ENCODE assay signal across 29 cellular contexts in the genomic region with DNA sequence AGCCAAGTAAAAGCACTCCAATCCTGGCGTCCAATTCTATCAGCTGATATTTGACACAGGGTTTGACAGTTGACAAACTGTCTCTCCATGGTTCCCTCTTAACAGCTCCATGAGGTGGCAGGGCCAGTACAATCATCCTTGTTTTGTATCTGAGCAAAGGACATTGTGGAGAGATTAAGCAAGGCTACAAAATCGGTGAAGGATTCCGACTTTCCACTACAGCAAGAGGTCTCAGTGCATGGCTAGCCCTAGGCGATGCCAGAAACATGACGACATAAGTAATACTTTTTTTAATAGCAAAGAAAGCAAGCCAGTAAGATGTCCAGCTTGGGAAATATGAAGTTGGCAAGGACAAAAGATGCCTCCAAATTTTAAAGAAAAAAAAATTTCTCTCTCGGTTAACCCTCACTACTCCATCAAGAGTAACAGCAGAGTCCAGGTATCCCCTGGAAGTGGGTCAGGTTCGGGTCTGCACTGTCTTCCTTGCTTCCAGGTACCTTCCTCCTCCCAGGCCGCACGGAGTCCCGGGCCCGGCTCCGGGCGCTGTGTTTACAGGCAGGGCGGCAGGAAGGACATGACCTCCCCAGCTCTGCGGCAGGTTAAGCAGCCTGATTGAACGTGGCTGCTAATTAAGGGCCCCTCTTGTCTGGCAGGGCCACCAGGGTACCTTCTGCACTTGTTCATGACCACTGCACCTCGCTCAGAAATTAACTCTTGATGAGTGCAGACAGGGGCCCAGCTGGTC.
"Had no signal": no experiment of that assay in that cellular context is flagged by ENCODE, and none has a peak within 500 bp of the region (broad histone marks: within the 10 kb centered on the region; RNA-seq: fewer than 3 reads in every experiment).

No MANE protein-coding gene starts in this region.

- H3K27me3 Mint-ChIP-seq: activated CD8-positive, alpha-beta memory T cell treated with anti-CD3 and anti-CD28 coated beads, Interleukin-2, amount 10 ng/mL, durations not matched to agents 7 days and 5 days; activated naive CD4-positive, alpha-beta T cell treated with anti-CD3 and anti-CD28 coated beads, Interleukin-2, amount 10 ng/mL, durations not matched to agents 7 days and 5 days; activated naive CD8-positive, alpha-beta T cell treated with anti-CD3 and anti-CD28 coated beads, Interleukin-2, amount 10 ng/mL, durations not matched to agents 7 days and 5 days; effector memory CD8-positive, alpha-beta T cell; naive B cell had no signal

- H3K36me3 Mint-ChIP-seq: activated naive CD4-positive, alpha-beta T cell treated with anti-CD3 and anti-CD28 coated beads, Interleukin-2, amount 10 ng/mL, durations not matched to agents 7 days and 5 days; activated naive CD8-positive, alpha-beta T cell treated with anti-CD3 and anti-CD28 coated beads, Interleukin-2, amount 10 ng/mL, durations not matched to agents 7 days and 5 days; mesothelial cell of epicardium had no signal

- H3K4me3 Mint-ChIP-seq: activated CD8-positive, alpha-beta memory T cell treated with anti-CD3 and anti-CD28 coated beads, Interleukin-2, amount 10 ng/mL, durations not matched to agents 7 days and 5 days; activated CD8-positive, alpha-beta T cell treated with anti-CD3 and anti-CD28 coated beads, Interleukin-2, amount 10 ng/mL, durations not matched to agents 7 days and 5 days; activated naive CD4-positive, alpha-beta T cell treated with anti-CD3 and anti-CD28 coated beads, Interleukin-2, amount 10 ng/mL, durations not matched to agents 7 days and 5 days; activated naive CD8-positive, alpha-beta T cell treated with anti-CD3 and anti-CD28 coated beads, Interleukin-2, amount 10 ng/mL, durations not matched to agents 7 days and 5 days; activated T-helper 1 cell treated with anti-CD3 and anti-CD28 coated beads, Interleukin-12 subunit alpha, Interleukin-12 subunit beta, Interleukin-2, Interleukin-4 antibody, amounts not matched to agents 30 ng/mL and 10 ng/mL and 1 ng/mL, durations not matched to agents 14 hours and 24 hours and 36 hours; brain; effector memory CD8-positive, alpha-beta T cell; mesothelial cell of epicardium had no signal

- H3K4me3 ChIP-seq: ascending aorta, cardiac muscle cell, coronary artery, dorsolateral prefrontal cortex, heart right ventricle, psoas muscle, spleen, suprapubic skin, tibial artery, upper lobe of right lung had no signal

- H3K9me3 ChIP-seq: ascending aorta, heart right ventricle, psoas muscle, suprapubic skin, tibial artery, upper lobe of right lung had no signal

- H3K27ac Mint-ChIP-seq: activated CD8-positive, alpha-beta memory T cell treated with anti-CD3 and anti-CD28 coated beads, Interleukin-2, amount 10 ng/mL, durations not matched to agents 7 days and 5 days; activated CD8-positive, alpha-beta T cell treated with anti-CD3 and anti-CD28 coated beads, Interleukin-2, amount 10 ng/mL, durations not matched to agents 7 days and 5 days; activated naive CD4-positive, alpha-beta T cell treated with anti-CD3 and anti-CD28 coated beads, Interleukin-2, amount 10 ng/mL, durations not matched to agents 7 days and 5 days; activated naive CD8-positive, alpha-beta T cell treated with anti-CD3 and anti-CD28 coated beads, Interleukin-2, amount 10 ng/mL, durations not matched to agents 7 days and 5 days; activated T-helper 1 cell treated with anti-CD3 and anti-CD28 coated beads, Interleukin-12 subunit alpha, Interleukin-12 subunit beta, Interleukin-2, Interleukin-4 antibody, amounts not matched to agents 30 ng/mL and 10 ng/mL and 1 ng/mL, durations not matched to agents 14 hours and 24 hours and 36 hours; brain; mesothelial cell of epicardium; naive B cell had no signal

- H3K4me1 Mint-ChIP-seq: activated naive CD4-positive, alpha-beta T cell treated with anti-CD3 and anti-CD28 coated beads, Interleukin-2, amount 10 ng/mL, durations not matched to agents 7 days and 5 days; activated naive CD8-positive, alpha-beta T cell treated with anti-CD3 and anti-CD28 coated beads, Interleukin-2, amount 10 ng/mL, durations not matched to agents 7 days and 5 days; mesothelial cell of epicardium; naive B cell had no signal

- ATAC-seq: activated CD8-positive, alpha-beta memory T cell treated with anti-CD3 and anti-CD28 coated beads, Interleukin-2, amount 10 ng/mL, durations not matched to agents 7 days and 5 days; activated CD8-positive, alpha-beta T cell treated with anti-CD3 and anti-CD28 coated beads, Interleukin-2, amount 10 ng/mL, durations not matched to agents 7 days and 5 days; effector memory CD8-positive, alpha-beta T cell; foreskin keratinocyte; upper lobe of right lung had no signal

- H3K9me3 Mint-ChIP-seq: activated naive CD4-positive, alpha-beta T cell treated with anti-CD3 and anti-CD28 coated beads, Interleukin-2, amount 10 ng/mL, durations not matched to agents 7 days and 5 days; activated T-helper 1 cell treated with anti-CD3 and anti-CD28 coated beads, Interleukin-12 subunit alpha, Interleukin-12 subunit beta, Interleukin-2, Interleukin-4 antibody, amounts not matched to agents 30 ng/mL and 10 ng/mL and 1 ng/mL, durations not matched to agents 14 hours and 24 hours and 36 hours; effector memory CD8-positive, alpha-beta T cell; mesothelial cell of epicardium had no signal

- DNase-seq: activated CD4-positive, alpha-beta T cell treated with anti-CD3 and anti-CD28 coated beads for 1 hour; activated CD4-positive, alpha-beta T cell treated with anti-CD3 and anti-CD28 coated beads, Interleukin-2, amount 50 U/mL, for 1 hour; activated CD8-positive, alpha-beta memory T cell treated with anti-CD3 and anti-CD28 coated beads, Interleukin-2, amount 10 ng/mL, durations not matched to agents 7 days and 5 days; activated CD8-positive, alpha-beta T cell treated with anti-CD3 and anti-CD28 coated beads, Interleukin-2, amount 10 ng/mL, durations not matched to agents 7 days and 5 days; activated gamma-delta T cell; activated naive CD4-positive, alpha-beta T cell treated with anti-CD3 and anti-CD28 coated beads, Interleukin-2, amount 10 ng/mL, durations not matched to agents 7 days and 5 days; activated naive CD8-positive, alpha-beta T cell treated with anti-CD3 and anti-CD28 coated beads, Interleukin-2, amount 10 ng/mL, durations not matched to agents 7 days and 5 days; activated T-cell treated with anti-CD3 and anti-CD28 coated beads for 4 hours; dorsolateral prefrontal cortex; effector memory CD8-positive, alpha-beta T cell; erythroblast; foreskin keratinocyte; heart right ventricle; mammary epithelial cell; naive B cell; psoas muscle; spleen; stimulated activated naive CD4-positive, alpha-beta T cell; T-helper 1 cell; tibial artery; upper lobe of right lung; WERI-Rb-1 had no signal
